Comparison of ENCODE assay signal across 1 cellular context in the genomic region with DNA sequence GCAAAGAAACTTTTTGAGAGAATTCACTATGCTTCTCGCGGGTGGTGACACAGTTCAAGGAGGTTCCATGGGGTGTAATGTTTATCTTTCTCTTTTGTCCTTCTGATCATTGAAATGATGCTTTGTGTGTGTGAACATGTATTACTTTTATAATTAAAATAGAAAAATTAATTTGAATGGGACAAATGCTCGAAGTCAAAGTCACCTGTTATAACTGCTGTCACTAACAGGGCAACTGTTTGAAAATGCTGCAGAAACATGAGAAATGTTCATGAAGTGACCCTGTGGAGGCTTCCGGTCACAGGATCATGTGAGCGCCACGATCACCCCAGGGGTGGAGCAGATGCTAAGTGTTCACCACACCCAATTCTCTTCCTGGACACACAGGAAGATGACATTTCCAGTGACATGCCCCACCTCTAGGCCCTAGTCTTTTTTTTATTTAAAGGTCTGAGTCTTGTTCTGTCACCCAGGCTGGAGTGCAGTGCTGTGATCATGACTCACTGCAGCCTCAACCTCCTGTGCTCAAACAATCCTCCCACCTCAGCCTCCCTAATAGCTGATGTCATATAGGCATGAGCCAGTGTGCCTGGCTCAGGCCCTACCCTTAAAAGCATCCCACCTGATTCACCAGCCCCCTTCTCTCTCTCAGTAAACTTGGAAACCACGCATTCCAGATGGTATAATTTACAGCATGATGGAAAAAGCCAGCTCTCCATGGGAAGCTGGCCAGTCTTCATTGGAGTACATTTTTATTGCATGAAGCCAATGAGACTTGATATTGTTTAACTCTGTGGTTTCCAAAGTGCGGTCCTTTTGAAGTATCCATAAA.
TF ChIP-seq lines count a peak whose summit lies in the region.

No MANE protein-coding gene starts in this region.

TF ChIP-seq in K562, 482 proteins besides CTCF, POLR2A, EP300 and RAD21 (continued from another document and continues in another):
- TF ChIP-seq RREB1 (CRISPR knock-in tag; IDR thresholded peaks at IDR 0.05) (no peak), MIER1 (IDR thresholded peaks at IDR 0.05; ENCODE audit: low read depth) (no peak), MAZ (CRISPR knock-in tag; conservative IDR thresholded peaks at IDR 0.05 in 1 of 2, IDR thresholded peaks at IDR 0.05 in 1 of 2) (no peak), SMARCC2 (IDR thresholded peaks at IDR 0.05; ENCODE audit: low read depth) (peak; percentile 18; the same call in 1 of the 2 replicates), HMG20A (CRISPR knock-in tag; conservative IDR thresholded peaks at IDR 0.05) (no peak), ETV1 (tag; conservative IDR thresholded peaks at IDR 0.05; ENCODE audit: low read depth) (peak; percentile 95), REST (CRISPR knock-in tag; IDR thresholded peaks at IDR 0.05; ENCODE audit: low read depth) (no peak), CBX1 (IDR thresholded peaks at IDR 0.05; ENCODE audit: low read depth) (peak; percentile 79; the same call in 1 of the 2 replicates), ZNF551 (CRISPR knock-in tag; IDR thresholded peaks at IDR 0.05) (no peak), E2F1 (CRISPR knock-in tag; IDR thresholded peaks at IDR 0.05) (no peak), PURB (CRISPR knock-in tag; IDR thresholded peaks at IDR 0.05; ENCODE audit: low read depth) (no peak), NRF1 (conservative IDR thresholded peaks at IDR 0.05 in 1 of 2, IDR thresholded peaks at IDR 0.05 in 1 of 2) (peak in 1 of 2 experiments; percentile 50; a peak in 3 of 4 replicates), XRCC3 (IDR thresholded peaks at IDR 0.05) (no peak), IRF9 (tag; IDR thresholded peaks at IDR 0.05) (no peak), ZNF707 (CRISPR knock-in tag; conservative IDR thresholded peaks at IDR 0.05) (no peak), KAT7 (CRISPR knock-in tag; IDR thresholded peaks at IDR 0.05; ENCODE audit: borderline replicate concordance) (no peak), TBL1XR1 (IDR thresholded peaks at IDR 0.05; ENCODE audit: low read length in 2 of 2) (peak in 1 of 2 experiments; percentile 40; a peak in 1 of 4 replicates), TAF7 (tag; IDR thresholded peaks at IDR 0.05) (no peak), POLR3A (IDR thresholded peaks at IDR 0.05; ENCODE audit: borderline replicate concordance, extremely low read depth, insufficient read depth, insufficient read length) (no peak), RAD51 (IDR thresholded peaks at IDR 0.05; ENCODE audit: borderline replicate concordance, low read depth) (peak; percentile 83)
- TF ChIP-seq, protein P1, sequence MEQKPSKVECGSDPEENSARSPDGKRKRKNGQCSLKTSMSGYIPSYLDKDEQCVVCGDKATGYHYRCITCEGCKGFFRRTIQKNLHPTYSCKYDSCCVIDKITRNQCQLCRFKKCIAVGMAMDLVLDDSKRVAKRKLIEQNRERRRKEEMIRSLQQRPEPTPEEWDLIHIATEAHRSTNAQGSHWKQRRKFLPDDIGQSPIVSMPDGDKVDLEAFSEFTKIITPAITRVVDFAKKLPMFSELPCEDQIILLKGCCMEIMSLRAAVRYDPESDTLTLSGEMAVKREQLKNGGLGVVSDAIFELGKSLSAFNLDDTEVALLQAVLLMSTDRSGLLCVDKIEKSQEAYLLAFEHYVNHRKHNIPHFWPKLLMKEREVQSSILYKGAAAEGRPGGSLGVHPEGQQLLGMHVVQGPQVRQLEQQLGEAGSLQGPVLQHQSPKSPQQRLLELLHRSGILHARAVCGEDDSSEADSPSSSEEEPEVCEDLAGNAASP (IDR thresholded peaks at IDR 0.05): no peak
- TF ChIP-seq, protein P2, sequence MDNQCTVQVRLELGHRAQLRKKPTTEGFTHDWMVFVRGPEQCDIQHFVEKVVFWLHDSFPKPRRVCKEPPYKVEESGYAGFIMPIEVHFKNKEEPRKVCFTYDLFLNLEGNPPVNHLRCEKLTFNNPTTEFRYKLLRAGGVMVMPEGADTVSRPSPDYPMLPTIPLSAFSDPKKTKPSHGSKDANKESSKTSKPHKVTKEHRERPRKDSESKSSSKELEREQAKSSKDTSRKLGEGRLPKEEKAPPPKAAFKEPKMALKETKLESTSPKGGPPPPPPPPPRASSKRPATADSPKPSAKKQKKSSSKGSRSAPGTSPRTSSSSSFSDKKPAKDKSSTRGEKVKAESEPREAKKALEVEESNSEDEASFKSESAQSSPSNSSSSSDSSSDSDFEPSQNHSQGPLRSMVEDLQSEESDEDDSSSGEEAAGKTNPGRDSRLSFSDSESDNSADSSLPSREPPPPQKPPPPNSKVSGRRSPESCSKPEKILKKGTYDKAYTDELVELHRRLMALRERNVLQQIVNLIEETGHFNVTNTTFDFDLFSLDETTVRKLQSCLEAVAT (IDR thresholded peaks at IDR 0.05): 0 out of 4 replicates have a peak, but pooled peaks of 1 of the 2 experiments have one; percentile 15
- TF ChIP-seq, protein P3, sequence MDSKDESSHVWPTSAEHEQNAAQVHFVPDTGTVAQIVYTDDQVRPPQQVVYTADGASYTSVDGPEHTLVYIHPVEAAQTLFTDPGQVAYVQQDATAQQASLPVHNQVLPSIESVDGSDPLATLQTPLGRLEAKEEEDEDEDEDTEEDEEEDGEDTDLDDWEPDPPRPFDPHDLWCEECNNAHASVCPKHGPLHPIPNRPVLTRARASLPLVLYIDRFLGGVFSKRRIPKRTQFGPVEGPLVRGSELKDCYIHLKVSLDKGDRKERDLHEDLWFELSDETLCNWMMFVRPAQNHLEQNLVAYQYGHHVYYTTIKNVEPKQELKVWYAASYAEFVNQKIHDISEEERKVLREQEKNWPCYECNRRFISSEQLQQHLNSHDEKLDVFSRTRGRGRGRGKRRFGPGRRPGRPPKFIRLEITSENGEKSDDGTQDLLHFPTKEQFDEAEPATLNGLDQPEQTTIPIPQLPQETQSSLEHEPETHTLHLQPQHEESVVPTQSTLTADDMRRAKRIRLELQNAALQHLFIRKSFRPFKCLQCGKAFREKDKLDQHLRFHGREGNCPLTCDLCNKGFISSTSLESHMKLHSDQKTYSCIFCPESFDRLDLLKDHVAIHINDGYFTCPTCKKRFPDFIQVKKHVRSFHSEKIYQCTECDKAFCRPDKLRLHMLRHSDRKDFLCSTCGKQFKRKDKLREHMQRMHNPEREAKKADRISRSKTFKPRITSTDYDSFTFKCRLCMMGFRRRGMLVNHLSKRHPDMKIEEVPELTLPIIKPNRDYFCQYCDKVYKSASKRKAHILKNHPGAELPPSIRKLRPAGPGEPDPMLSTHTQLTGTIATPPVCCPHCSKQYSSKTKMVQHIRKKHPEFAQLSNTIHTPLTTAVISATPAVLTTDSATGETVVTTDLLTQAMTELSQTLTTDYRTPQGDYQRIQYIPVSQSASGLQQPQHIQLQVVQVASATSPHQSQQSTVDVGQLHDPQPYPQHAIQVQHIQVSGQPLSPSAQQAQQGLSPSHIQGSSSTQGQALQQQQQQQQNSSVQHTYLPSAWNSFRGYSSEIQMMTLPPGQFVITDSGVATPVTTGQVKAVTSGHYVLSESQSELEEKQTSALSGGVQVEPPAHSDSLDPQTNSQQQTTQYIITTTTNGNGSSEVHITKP (IDR thresholded peaks at IDR 0.05; ENCODE audit: partially characterized antibody): no peak
- TF ChIP-seq, protein P4, sequence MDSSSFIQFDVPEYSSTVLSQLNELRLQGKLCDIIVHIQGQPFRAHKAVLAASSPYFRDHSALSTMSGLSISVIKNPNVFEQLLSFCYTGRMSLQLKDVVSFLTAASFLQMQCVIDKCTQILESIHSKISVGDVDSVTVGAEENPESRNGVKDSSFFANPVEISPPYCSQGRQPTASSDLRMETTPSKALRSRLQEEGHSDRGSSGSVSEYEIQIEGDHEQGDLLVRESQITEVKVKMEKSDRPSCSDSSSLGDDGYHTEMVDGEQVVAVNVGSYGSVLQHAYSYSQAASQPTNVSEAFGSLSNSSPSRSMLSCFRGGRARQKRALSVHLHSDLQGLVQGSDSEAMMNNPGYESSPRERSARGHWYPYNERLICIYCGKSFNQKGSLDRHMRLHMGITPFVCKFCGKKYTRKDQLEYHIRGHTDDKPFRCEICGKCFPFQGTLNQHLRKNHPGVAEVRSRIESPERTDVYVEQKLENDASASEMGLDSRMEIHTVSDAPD (CRISPR knock-in tag; IDR thresholded peaks at IDR 0.05): no peak
- TF ChIP-seq, protein P5, sequence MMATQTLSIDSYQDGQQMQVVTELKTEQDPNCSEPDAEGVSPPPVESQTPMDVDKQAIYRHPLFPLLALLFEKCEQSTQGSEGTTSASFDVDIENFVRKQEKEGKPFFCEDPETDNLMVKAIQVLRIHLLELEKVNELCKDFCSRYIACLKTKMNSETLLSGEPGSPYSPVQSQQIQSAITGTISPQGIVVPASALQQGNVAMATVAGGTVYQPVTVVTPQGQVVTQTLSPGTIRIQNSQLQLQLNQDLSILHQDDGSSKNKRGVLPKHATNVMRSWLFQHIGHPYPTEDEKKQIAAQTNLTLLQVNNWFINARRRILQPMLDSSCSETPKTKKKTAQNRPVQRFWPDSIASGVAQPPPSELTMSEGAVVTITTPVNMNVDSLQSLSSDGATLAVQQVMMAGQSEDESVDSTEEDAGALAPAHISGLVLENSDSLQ (IDR thresholded peaks at IDR 0.05): peak; percentile 88
